9 cellular contexts compared by ENCODE assay signal in the genomic region with DNA sequence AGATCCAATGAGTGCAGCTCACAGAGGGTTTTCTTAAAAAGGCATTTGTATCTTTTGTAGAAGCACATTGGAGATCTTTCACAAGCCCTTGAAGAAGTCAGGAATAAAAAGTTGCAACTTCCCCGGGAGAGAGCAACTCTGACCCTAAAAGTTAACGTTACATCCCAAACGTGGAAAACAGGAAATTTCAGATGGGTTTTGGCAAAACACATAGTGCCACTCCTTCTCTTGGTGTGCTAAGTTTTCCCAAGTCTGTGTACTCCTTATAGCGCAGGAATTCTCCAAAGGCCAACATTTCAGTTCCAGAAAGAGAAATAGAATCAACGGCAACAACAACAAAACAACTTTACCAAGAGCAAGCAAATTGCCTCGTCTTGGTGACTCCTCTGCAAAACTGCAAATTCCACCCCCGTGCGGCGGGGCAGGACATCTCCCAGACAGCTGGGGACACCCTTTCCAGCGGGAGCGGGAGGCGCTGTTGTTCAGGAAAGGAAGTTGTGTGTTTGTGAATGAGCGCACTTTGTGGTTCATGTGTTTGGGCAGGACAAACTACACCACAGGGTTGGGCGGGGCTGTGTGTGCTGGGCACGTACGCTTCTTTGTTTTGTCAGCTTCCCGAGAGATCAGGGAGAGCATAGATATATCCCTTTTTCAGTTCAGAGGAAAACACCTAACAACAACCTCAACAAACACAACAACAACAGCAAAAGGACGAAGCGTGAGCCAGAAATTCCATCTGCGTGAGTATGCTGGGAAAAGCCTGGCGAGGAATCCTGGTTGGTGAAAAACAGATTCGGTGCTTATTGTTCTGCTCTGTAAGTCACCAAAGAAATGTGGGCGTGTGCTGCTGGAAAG.
DNase-seq lines count a peak whose midpoint lies in the region; ATAC-seq and TF ChIP-seq lines count a peak whose summit lies in the region.
"Had no signal": no experiment of that assay in that cellular context is flagged by ENCODE, and none has a peak within 500 bp of the region (broad histone marks: within the 10 kb centered on the region; RNA-seq: fewer than 3 reads in every experiment).

No MANE protein-coding gene starts in this region.

- H3K4me1 Mint-ChIP-seq in natural killer cell treated with Interleukin-12 subunit alpha and Interleukin-12 subunit beta and Interleukin-15 and Interleukin-18, amount 100 ng/mL, for 72 hours (ENCODE audit: low read depth in 2 of 2): peaks cover 25 to 35% of the 10 kb centered on the region in 2 donors
- peaks cover 25 to 29% of the 10 kb centered on the region in 2 donors for H3K4me1 Mint-ChIP-seq in natural killer cell
- peaks cover 40% of the 10 kb centered on the region for H3K4me1 Mint-ChIP-seq in activated naive CD8-positive, alpha-beta T cell treated with anti-CD3 and anti-CD28 coated beads, Interleukin-2, amount 50 U/mL, for 24 hours

- peaks cover 4% of the 10 kb centered on the region for H3K9me3 Mint-ChIP-seq in natural killer cell treated with Interleukin-12 subunit alpha and Interleukin-12 subunit beta and Interleukin-15 and Interleukin-18, amount 100 ng/mL, for 72 hours
- no peaks in the 10 kb centered on the region for H3K9me3 Mint-ChIP-seq in natural killer cell
- H3K9me3 Mint-ChIP-seq in activated naive CD8-positive, alpha-beta T cell treated with anti-CD3 and anti-CD28 coated beads, Interleukin-2, amount 50 U/mL, for 24 hours: no peaks in the 10 kb centered on the region
- H3K9me3 Mint-ChIP-seq: activated naive CD4-positive, alpha-beta T cell treated with anti-CD3 and anti-CD28 coated beads, Interleukin-2, amount 50 U/mL, for 24 hours had no signal

- H3K36me3 Mint-ChIP-seq in natural killer cell treated with Interleukin-12 subunit alpha and Interleukin-12 subunit beta and Interleukin-15 and Interleukin-18, amount 100 ng/mL, for 72 hours: no peaks in the 10 kb centered on the region
- no peaks in the 10 kb centered on the region for H3K36me3 Mint-ChIP-seq in natural killer cell
- H3K36me3 Mint-ChIP-seq in activated naive CD8-positive, alpha-beta T cell treated with anti-CD3 and anti-CD28 coated beads, Interleukin-2, amount 50 U/mL, for 24 hours (ENCODE audit: low read depth): no peaks in the 10 kb centered on the region
- H3K36me3 Mint-ChIP-seq: activated naive CD4-positive, alpha-beta T cell treated with anti-CD3 and anti-CD28 coated beads, Interleukin-2, amount 50 U/mL, for 24 hours had no signal

- no peaks in the 10 kb centered on the region for H3K9me3 ChIP-seq in skeletal muscle satellite cell (replicated peaks; ENCODE audit: low read length)

- no peaks in the 10 kb centered on the region for H3K27me3 ChIP-seq in skeletal muscle satellite cell (ENCODE audit: control insufficient read depth, insufficient read depth, low read length)

- no peaks in the 10 kb centered on the region for H3K36me3 ChIP-seq in skeletal muscle satellite cell (ENCODE audit: insufficient read depth, low read length)

- TF ChIP-seq CTCF in natural killer cell (IDR thresholded peaks at IDR 0.05): no peak

- H3K27ac Mint-ChIP-seq in natural killer cell treated with Interleukin-12 subunit alpha and Interleukin-12 subunit beta and Interleukin-15 and Interleukin-18, amount 100 ng/mL, for 72 hours: peak overlapping the region; percentile 47 to 73
- no peak overlapping the region for H3K27ac Mint-ChIP-seq in natural killer cell
- H3K27ac Mint-ChIP-seq in activated naive CD8-positive, alpha-beta T cell treated with anti-CD3 and anti-CD28 coated beads, Interleukin-2, amount 50 U/mL, for 24 hours: peak overlapping the region; percentile 77

- peak overlapping the region; percentile 84 for H3K4me3 Mint-ChIP-seq in natural killer cell treated with Interleukin-12 subunit alpha and Interleukin-12 subunit beta and Interleukin-15 and Interleukin-18, amount 100 ng/mL, for 72 hours
- no peak overlapping the region for H3K4me3 Mint-ChIP-seq in natural killer cell
- peak overlapping the region; percentile 51 for H3K4me3 Mint-ChIP-seq in activated naive CD8-positive, alpha-beta T cell treated with anti-CD3 and anti-CD28 coated beads, Interleukin-2, amount 50 U/mL, for 24 hours
- H3K4me3 Mint-ChIP-seq: activated naive CD4-positive, alpha-beta T cell treated with anti-CD3 and anti-CD28 coated beads, Interleukin-2, amount 50 U/mL, for 24 hours had no signal

- H3K4me1 ChIP-seq in skeletal muscle satellite cell (ENCODE audit: control insufficient read depth, insufficient read depth, low read length): peaks cover 42% of the 10 kb centered on the region

- DNase-seq in natural killer cell treated with Interleukin-12 subunit alpha and Interleukin-12 subunit beta and Interleukin-15 and Interleukin-18, amount 100 ng/mL, for 72 hours (ENCODE audit: low spot score): no peak
- DNase-seq in natural killer cell (no peak), left ventricle myocardium superior (peak; percentile 84), mesenteric fat pad (ENCODE audit: low spot score) (no peak), NCI-H774 (lab: John Stamatoyannopoulos, UW) (no peak), SHP77 treated with DMSO at 0.1 percent for 48 hours (lab: John Stamatoyannopoulos, UW) (no peak)
- no peak for DNase-seq in activated naive CD8-positive, alpha-beta T cell treated with anti-CD3 and anti-CD28 coated beads, Interleukin-2, amount 50 U/mL, for 24 hours

- H3K4me2 ChIP-seq in skeletal muscle satellite cell (ENCODE audit: low read length): peak overlapping the region; percentile 80

- H3K9ac ChIP-seq in skeletal muscle satellite cell (ENCODE audit: low read depth, low read length): peak overlapping the region; percentile 90

- ATAC-seq in natural killer cell treated with Interleukin-12 subunit alpha and Interleukin-12 subunit beta and Interleukin-15 and Interleukin-18, amount 100 ng/mL, for 72 hours: no peak
- no peak for ATAC-seq in natural killer cell
- no peak for ATAC-seq in activated naive CD8-positive, alpha-beta T cell treated with anti-CD3 and anti-CD28 coated beads, Interleukin-2, amount 50 U/mL, for 24 hours
- peak; percentile 73 for ATAC-seq in left ventricle myocardium superior

- intact Hi-C loops in natural killer cell (cut with micrococcal nuclease) (no loop called here), left ventricle myocardium superior (cut with micrococcal nuclease) (no loop called here)

- peak overlapping the region; percentile 57 for H3K4me3 ChIP-seq in skeletal muscle satellite cell (ENCODE audit: low read length)

- H3K27me3 Mint-ChIP-seq in natural killer cell treated with Interleukin-12 subunit alpha and Interleukin-12 subunit beta and Interleukin-15 and Interleukin-18, amount 100 ng/mL, for 72 hours: peaks cover 0 to 14% of the 10 kb centered on the region in 2 donors
- H3K27me3 Mint-ChIP-seq in natural killer cell (ENCODE audit: low read depth in 2 of 2): peaks cover 0 to 21% of the 10 kb centered on the region in 2 donors
- peaks cover 24% of the 10 kb centered on the region for H3K27me3 Mint-ChIP-seq in activated naive CD8-positive, alpha-beta T cell treated with anti-CD3 and anti-CD28 coated beads, Interleukin-2, amount 50 U/mL, for 24 hours

Comparison
In these comparisons a context has a peak if more than half of its experiments do, and no peak if none do; other contexts are left out.
1. H3K27ac Mint-ChIP-seq: peak in natural killer cell treated with Interleukin-12 subunit alpha and Interleukin-12 subunit beta and Interleukin-15 and Interleukin-18, amount 100 ng/mL, for 72 hours (2 of 2) and activated naive CD8-positive, alpha-beta T cell treated with anti-CD3 and anti-CD28 coated beads, Interleukin-2, amount 50 U/mL, for 24 hours (single experiment); none in natural killer cell (0 of 2).